Comparison of ENCODE assay signal across 8 cellular contexts in the genomic region with DNA sequence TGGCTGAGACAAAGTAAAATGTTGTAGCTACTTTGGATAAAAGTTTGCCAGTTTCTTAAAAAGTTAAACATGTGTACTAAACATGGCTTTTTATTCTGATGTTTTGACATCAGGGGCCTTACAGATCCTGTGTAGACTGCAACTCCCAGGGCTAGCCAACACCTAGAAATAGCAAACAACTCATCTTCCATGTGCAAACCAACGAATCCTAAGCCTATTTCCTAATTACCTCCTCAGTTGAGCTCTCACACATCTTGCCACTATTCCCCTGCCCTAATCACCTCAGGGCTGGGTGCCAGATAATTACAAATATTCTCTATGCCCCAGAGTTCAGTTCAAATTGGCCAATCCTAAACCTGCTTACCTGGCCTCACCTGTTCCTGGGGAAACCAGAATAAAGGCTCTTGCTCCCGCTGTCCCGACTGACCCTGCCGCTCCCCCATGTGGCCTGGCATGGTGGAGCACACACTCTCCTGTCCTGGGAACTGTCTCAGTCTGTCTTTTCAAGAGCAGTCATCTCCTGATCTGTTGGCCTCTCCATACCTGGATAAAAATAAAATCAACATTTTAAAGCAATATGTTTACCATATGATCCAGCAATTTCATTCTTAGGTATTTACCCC. TPM values are rescaled to one million over a fixed set of nuclear protein-coding genes. Genes with fewer than 3 reads are reported as not detected.
DNase-seq lines count a peak whose midpoint lies in the region; ATAC-seq and TF ChIP-seq lines count a peak whose summit lies in the region.

No MANE protein-coding gene starts in this region.

- no peaks in the 10 kb centered on the region for H3F3A ChIP-seq in GM23248 (ENCODE audit: insufficient read depth)

- POLR2A ChIA-PET in CD8-positive, alpha-beta T cell (lab: Charles Lee), result no interaction called here

- no peaks in the 10 kb centered on the region for H3K27me3 Mint-ChIP-seq in CD8-positive, alpha-beta T cell (ENCODE audit: low read depth)

- no peak overlapping the region for H3K4me3 ChIP-seq in CD8-positive, alpha-beta T cell (ENCODE audit: low read depth, low read length)
- H3K4me3 ChIP-seq in GM23248, result no peak overlapping the region
- no peak overlapping the region for H3K4me3 ChIP-seq in fibroblast of mammary gland (ENCODE audit: control insufficient read depth, low read depth, low read length)
- H3K4me3 ChIP-seq in prostate gland, result no peak overlapping the region

- H3K9ac ChIP-seq in GM23248, result no peak overlapping the region

- peak; percentile 61 for ATAC-seq in CD8-positive, alpha-beta T cell
- ATAC-seq in GM21786 (IDR thresholded peaks at IDR 0.05; ENCODE audit: unreplicated experiment) (no peak), HG03520 (IDR thresholded peaks at IDR 0.05; ENCODE audit: unreplicated experiment) (no peak), GM19324 (IDR thresholded peaks at IDR 0.05; ENCODE audit: low FRiP score, unreplicated experiment) (no peak)

- no peaks in the 10 kb centered on the region for H4K20me1 ChIP-seq in GM23248 (ENCODE audit: insufficient read depth)

- H3K36me3 ChIP-seq in CD8-positive, alpha-beta T cell (ENCODE audit: insufficient read depth, low read length), result no peaks in the 10 kb centered on the region
- H3K36me3 ChIP-seq in GM23248 (ENCODE audit: low read depth) (no peaks in the 10 kb centered on the region), prostate gland (no peaks in the 10 kb centered on the region)

- intact Hi-C loops in CD8-positive, alpha-beta T cell (cut with DNase I, micrococcal nuclease), result no loop called here
- intact Hi-C loops in prostate gland (cut with DNase I), result no loop called here

- DNase-seq in CD8-positive, alpha-beta T cell, result peak in 2 of 7 experiments; percentile 19 to 21
- DNase-seq in GM23248, result peak; percentile 7
- peak; percentile 82 for DNase-seq in SW480 (ENCODE audit: low spot score)
- peak; percentile 2 for DNase-seq in fibroblast of mammary gland (ENCODE audit: low read depth)
- DNase-seq in prostate gland (ENCODE audit: low spot score), result peak; percentile 63

- TF ChIP-seq CTCF in CD8-positive, alpha-beta T cell (IDR thresholded peaks at IDR 0.05), result no peak
- TF ChIP-seq CTCF in fibroblast of mammary gland (conservative IDR thresholded peaks at IDR 0.05; ENCODE audit: control insufficient read depth, insufficient read depth, low read depth, low read length), result peak; percentile 28
- TF ChIP-seq CTCF in prostate gland (IDR thresholded peaks at IDR 0.05), result peak in 3 of 4 experiments; percentile 56 to 74 (median 62)

- no peaks in the 10 kb centered on the region for H3K9me3 ChIP-seq in CD8-positive, alpha-beta T cell (ENCODE audit: low read length)
- no peaks in the 10 kb centered on the region for H3K9me3 ChIP-seq in GM23248 (ENCODE audit: low read depth)
- no peaks in the 10 kb centered on the region for H3K9me3 ChIP-seq in prostate gland

- H2AFZ ChIP-seq in GM23248, result no peak overlapping the region

- H3K9me2 ChIP-seq in GM23248 (ENCODE audit: insufficient read depth), result no peaks in the 10 kb centered on the region

- H3K4me1 Mint-ChIP-seq in CD8-positive, alpha-beta T cell (ENCODE audit: low read depth), result no peaks in the 10 kb centered on the region

- no peak overlapping the region for H3K4me3 Mint-ChIP-seq in CD8-positive, alpha-beta T cell

- H3K27ac Mint-ChIP-seq in CD8-positive, alpha-beta T cell, result no peak overlapping the region

- H3K4me2 ChIP-seq in GM23248 (ENCODE audit: unreplicated experiment), result no peak overlapping the region

- no peaks in the 10 kb centered on the region for H3K36me3 Mint-ChIP-seq in CD8-positive, alpha-beta T cell

- in situ Hi-C loops in GM23248 (cut with MboI), result no loop called here

- CTCF ChIA-PET in CD8-positive, alpha-beta T cell (lab: Charles Lee), result no interaction called here

- no peak overlapping the region for H3K27ac ChIP-seq in CD8-positive, alpha-beta T cell (ENCODE audit: low read depth, low read length)
- H3K27ac ChIP-seq in GM23248, result no peak overlapping the region
- no peak overlapping the region for H3K27ac ChIP-seq in prostate gland

- no peaks in the 10 kb centered on the region for H3K4me1 ChIP-seq in CD8-positive, alpha-beta T cell (ENCODE audit: insufficient read depth, low read length)
- H3K4me1 ChIP-seq in GM23248 (ENCODE audit: insufficient read depth), result no peaks in the 10 kb centered on the region
- no peaks in the 10 kb centered on the region for H3K4me1 ChIP-seq in prostate gland (replicated peaks)

- 16 to 28% methylated on average over 4 of the region's 4 CpGs for WGBS in GM23248 (ENCODE audit: low coverage in 1 of 2, low lambda C conversion rate in 2 of 2, missing lambda C conversion rate in 2 of 2), 2 experiments
- WGBS in prostate gland, result 23% methylated on average over 4 of the region's 4 CpGs

- no peak for TF ChIP-seq POLR2A in prostate gland (IDR thresholded peaks at IDR 0.05)

- H3K27me3 ChIP-seq in CD8-positive, alpha-beta T cell (ENCODE audit: insufficient read depth, low read length), result no peaks in the 10 kb centered on the region
- H3K27me3 ChIP-seq in GM23248 (replicated peaks; ENCODE audit: insufficient read depth), result no peaks in the 10 kb centered on the region
- H3K27me3 ChIP-seq in prostate gland (replicated peaks; ENCODE audit: insufficient read depth), result no peaks in the 10 kb centered on the region

- H3K79me2 ChIP-seq in GM23248 (ENCODE audit: insufficient read depth), result no peaks in the 10 kb centered on the region

- H3K9me3 Mint-ChIP-seq in CD8-positive, alpha-beta T cell, result no peaks in the 10 kb centered on the region

RNA-seq across cellular contexts. Expression of a gene that starts 37.1 kb away (rescaled TPM):
- total RNA-seq in CD8-positive, alpha-beta T cell, result 10 to 100 TPM; 21.0 to 21.6 TPM
- total RNA-seq in GM23248 (2014; rRNA removed; shearing (Covaris generic)), result 0.22 TPM in 1 of 2 replicates, not detected in the other
- polyA plus RNA-seq in GM23248 (2016; fragmentation: Nextera tagmentation; extraction: Ambion mirVana), result 0.08 TPM in 1 of 2 replicates, not detected in the other
- total RNA-seq in prostate gland, result 10 to 100 TPM; 16.6 to 57.9 TPM

Comparison
In these comparisons a context has a peak if more than half of its experiments do, and no peak if none do; other contexts are left out.
1. RNA of a gene that starts 37.1 kb away (total RNA-seq): 16.6 to 57.9 TPM in prostate gland and 21.0 to 21.6 TPM in CD8-positive, alpha-beta T cell; 0.22 TPM in GM23248; every median in the first group is over 10 times any median in the second.